11 cellular contexts compared by ENCODE assay signal in genomic region chr3:3038201-3038991, GRCh38.
DNase-seq lines count a peak whose midpoint lies in the region; ATAC-seq and TF ChIP-seq lines count a peak whose summit lies in the region.
"Had no signal": no experiment of that assay in that cellular context is flagged by ENCODE, and none has a peak within 500 bp of the region (broad histone marks: within the 10 kb centered on the region; RNA-seq: fewer than 3 reads in every experiment).

No MANE protein-coding gene starts in this region.

- peak overlapping the region; percentile 47 to 77 (median 66) for H3K27ac ChIP-seq in esophagus squamous epithelium

- intact Hi-C loops in esophagus squamous epithelium (cut with DNase I), result no loop called here

- peak; percentile 9 for DNase-seq in NB4 (ENCODE audit: low read depth)
- peak; percentile 2 for DNase-seq in esophagus squamous epithelium (lab: John Stamatoyannopoulos, UW)
- DNase-seq in renal cortical epithelial cell (ENCODE audit: low read depth), result peak; percentile 0
- DNase-seq in NCI-H69 (lab: John Stamatoyannopoulos, UW), result no peak
- DNase-seq in NOMO-1 treated with dmso at 0.1 percent for 144 hours (lab: John Stamatoyannopoulos, UW; ENCODE audit: unreplicated experiment), result no peak
- DNase-seq: NCI-H2081 treated with DMSO at 0.1 percent for 48 hours had no signal

- no peaks in the 10 kb centered on the region for H3K36me3 ChIP-seq in esophagus squamous epithelium

- no peak for TF ChIP-seq POLR2A in NB4 (IDR thresholded peaks at IDR 0.05; ENCODE audit: extremely low read depth, insufficient read length)
- no peak for TF ChIP-seq POLR2A in esophagus squamous epithelium (IDR thresholded peaks at IDR 0.05)

- peaks cover 0 to 20% (median 0%) of the 10 kb centered on the region in 3 donors for H3K4me1 ChIP-seq in esophagus squamous epithelium

- H3K4me3 ChIP-seq in NB4 (ENCODE audit: low read depth, low read length) (no peak overlapping the region), esophagus squamous epithelium (peak overlapping the region in 3 of 4 donors; percentile 19 to 49 (median 23))

- TF ChIP-seq CTCF in NB4 (IDR thresholded peaks at IDR 0.05; ENCODE audit: low read depth, low read length) (no peak), esophagus squamous epithelium (IDR thresholded peaks at IDR 0.05) (no peak)

- no peaks in the 10 kb centered on the region for H3K27me3 ChIP-seq in esophagus squamous epithelium

- no peaks in the 10 kb centered on the region for H3K9me3 ChIP-seq in esophagus squamous epithelium

- peak; percentile 90 for ATAC-seq in GM21367 (IDR thresholded peaks at IDR 0.05; ENCODE audit: unreplicated experiment)
- ATAC-seq in SK-N-SH treated with all-trans-retinoic acid at 6 μM for 48 hours, result no peak
- no peak for ATAC-seq in GM19351 (IDR thresholded peaks at IDR 0.05; ENCODE audit: unreplicated experiment)
- ATAC-seq: activated T-helper 17 cell treated with anti-CD3 and anti-CD28 coated beads, Interleukin-2, amount 50 U/mL, for 72 hours; Panc1 had no signal

- WGBS in esophagus squamous epithelium, 2 donors, result 54 to 57% methylated on average over 15 to 25 of the region's 25 CpGs

TF ChIP-seq in SK-N-SH treated with all-trans-retinoic acid at 6 μM for 48 hours, 23 proteins besides CTCF, POLR2A, EP300 and RAD21:
- TF ChIP-seq, protein P1, sequence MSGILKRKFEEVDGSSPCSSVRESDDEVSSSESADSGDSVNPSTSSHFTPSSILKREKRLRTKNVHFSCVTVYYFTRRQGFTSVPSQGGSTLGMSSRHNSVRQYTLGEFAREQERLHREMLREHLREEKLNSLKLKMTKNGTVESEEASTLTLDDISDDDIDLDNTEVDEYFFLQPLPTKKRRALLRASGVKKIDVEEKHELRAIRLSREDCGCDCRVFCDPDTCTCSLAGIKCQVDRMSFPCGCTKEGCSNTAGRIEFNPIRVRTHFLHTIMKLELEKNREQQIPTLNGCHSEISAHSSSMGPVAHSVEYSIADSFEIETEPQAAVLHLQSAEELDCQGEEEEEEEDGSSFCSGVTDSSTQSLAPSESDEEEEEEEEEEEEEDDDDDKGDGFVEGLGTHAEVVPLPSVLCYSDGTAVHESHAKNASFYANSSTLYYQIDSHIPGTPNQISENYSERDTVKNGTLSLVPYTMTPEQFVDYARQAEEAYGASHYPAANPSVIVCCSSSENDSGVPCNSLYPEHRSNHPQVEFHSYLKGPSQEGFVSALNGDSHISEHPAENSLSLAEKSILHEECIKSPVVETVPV (CRISPR knock-in tag; IDR thresholded peaks at IDR 0.05), result no peak
- TF ChIP-seq CSDC2 (CRISPR knock-in tag; IDR thresholded peaks at IDR 0.05) (no peak), ZNF8 (CRISPR knock-in tag; IDR thresholded peaks at IDR 0.05) (no peak), POU6F1 (CRISPR knock-in tag; IDR thresholded peaks at IDR 0.05; ENCODE audit: borderline replicate concordance, low read depth) (no peak), OSR1 (CRISPR knock-in tag; IDR thresholded peaks at IDR 0.05) (no peak), PPARA (CRISPR knock-in tag; IDR thresholded peaks at IDR 0.05; ENCODE audit: borderline replicate concordance) (no peak), ZFP3 (CRISPR knock-in tag; IDR thresholded peaks at IDR 0.05) (no peak), TCF4 (CRISPR knock-in tag; IDR thresholded peaks at IDR 0.05; ENCODE audit: borderline replicate concordance) (no peak), ESRRG (CRISPR knock-in tag; IDR thresholded peaks at IDR 0.05) (no peak), ZC3H10 (CRISPR knock-in tag; IDR thresholded peaks at IDR 0.05) (no peak), ZNF70 (CRISPR knock-in tag; IDR thresholded peaks at IDR 0.05) (no peak)
- TF ChIP-seq, protein P2, sequence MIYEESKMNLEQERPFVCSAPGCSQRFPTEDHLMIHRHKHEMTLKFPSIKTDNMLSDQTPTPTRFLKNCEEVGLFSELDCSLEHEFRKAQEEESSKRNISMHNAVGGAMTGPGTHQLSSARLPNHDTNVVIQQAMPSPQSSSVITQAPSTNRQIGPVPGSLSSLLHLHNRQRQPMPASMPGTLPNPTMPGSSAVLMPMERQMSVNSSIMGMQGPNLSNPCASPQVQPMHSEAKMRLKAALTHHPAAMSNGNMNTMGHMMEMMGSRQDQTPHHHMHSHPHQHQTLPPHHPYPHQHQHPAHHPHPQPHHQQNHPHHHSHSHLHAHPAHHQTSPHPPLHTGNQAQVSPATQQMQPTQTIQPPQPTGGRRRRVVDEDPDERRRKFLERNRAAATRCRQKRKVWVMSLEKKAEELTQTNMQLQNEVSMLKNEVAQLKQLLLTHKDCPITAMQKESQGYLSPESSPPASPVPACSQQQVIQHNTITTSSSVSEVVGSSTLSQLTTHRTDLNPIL (CRISPR knock-in tag; IDR thresholded peaks at IDR 0.05; ENCODE audit: low read depth), result no peak

Comparison
In these comparisons a context has a peak if more than half of its experiments do, and no peak if none do; other contexts are left out.
1. DNase-seq: peak in NB4 (single experiment), esophagus squamous epithelium (single experiment) and renal cortical epithelial cell (single experiment); none in NCI-H69 (single experiment) and NOMO-1 treated with dmso at 0.1 percent for 144 hours (single experiment).